1 cellular context compared by ENCODE assay signal in genomic region chr14:31994391-31995033, GRCh38.
TF ChIP-seq lines count a peak whose summit lies in the region.

No MANE protein-coding gene starts in this region.

TF ChIP-seq in GM23338, 12 proteins besides CTCF, POLR2A, EP300 and RAD21 (continued from another document):
- TF ChIP-seq, protein P1, sequence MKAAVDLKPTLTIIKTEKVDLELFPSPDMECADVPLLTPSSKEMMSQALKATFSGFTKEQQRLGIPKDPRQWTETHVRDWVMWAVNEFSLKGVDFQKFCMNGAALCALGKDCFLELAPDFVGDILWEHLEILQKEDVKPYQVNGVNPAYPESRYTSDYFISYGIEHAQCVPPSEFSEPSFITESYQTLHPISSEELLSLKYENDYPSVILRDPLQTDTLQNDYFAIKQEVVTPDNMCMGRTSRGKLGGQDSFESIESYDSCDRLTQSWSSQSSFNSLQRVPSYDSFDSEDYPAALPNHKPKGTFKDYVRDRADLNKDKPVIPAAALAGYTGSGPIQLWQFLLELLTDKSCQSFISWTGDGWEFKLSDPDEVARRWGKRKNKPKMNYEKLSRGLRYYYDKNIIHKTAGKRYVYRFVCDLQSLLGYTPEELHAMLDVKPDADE (IDR thresholded peaks at IDR 0.05) = no peak
- TF ChIP-seq EZH2phosphoT487 (IDR thresholded peaks at IDR 0.05; ENCODE audit: unreplicated experiment) (no peak), ZNF114 (CRISPR knock-in tag; IDR thresholded peaks at IDR 0.05) (no peak), CREB1 (CRISPR knock-in tag; IDR thresholded peaks at IDR 0.05; ENCODE audit: low read depth) (no peak), NANOG (IDR thresholded peaks at IDR 0.05; ENCODE audit: borderline replicate concordance) (no peak), ZNF331 (CRISPR knock-in tag; IDR thresholded peaks at IDR 0.05; ENCODE audit: low read depth) (no peak), POLR2AphosphoS5 (IDR thresholded peaks at IDR 0.05; ENCODE audit: low read depth) (no peak), STAT1 (IDR thresholded peaks at IDR 0.05; ENCODE audit: unreplicated experiment) (no peak), JUNB (IDR thresholded peaks at IDR 0.05; ENCODE audit: unreplicated experiment) (no peak), EZH2 (IDR thresholded peaks at IDR 0.05; ENCODE audit: low read depth, unreplicated experiment) (no peak)
- TF ChIP-seq, protein P2, sequence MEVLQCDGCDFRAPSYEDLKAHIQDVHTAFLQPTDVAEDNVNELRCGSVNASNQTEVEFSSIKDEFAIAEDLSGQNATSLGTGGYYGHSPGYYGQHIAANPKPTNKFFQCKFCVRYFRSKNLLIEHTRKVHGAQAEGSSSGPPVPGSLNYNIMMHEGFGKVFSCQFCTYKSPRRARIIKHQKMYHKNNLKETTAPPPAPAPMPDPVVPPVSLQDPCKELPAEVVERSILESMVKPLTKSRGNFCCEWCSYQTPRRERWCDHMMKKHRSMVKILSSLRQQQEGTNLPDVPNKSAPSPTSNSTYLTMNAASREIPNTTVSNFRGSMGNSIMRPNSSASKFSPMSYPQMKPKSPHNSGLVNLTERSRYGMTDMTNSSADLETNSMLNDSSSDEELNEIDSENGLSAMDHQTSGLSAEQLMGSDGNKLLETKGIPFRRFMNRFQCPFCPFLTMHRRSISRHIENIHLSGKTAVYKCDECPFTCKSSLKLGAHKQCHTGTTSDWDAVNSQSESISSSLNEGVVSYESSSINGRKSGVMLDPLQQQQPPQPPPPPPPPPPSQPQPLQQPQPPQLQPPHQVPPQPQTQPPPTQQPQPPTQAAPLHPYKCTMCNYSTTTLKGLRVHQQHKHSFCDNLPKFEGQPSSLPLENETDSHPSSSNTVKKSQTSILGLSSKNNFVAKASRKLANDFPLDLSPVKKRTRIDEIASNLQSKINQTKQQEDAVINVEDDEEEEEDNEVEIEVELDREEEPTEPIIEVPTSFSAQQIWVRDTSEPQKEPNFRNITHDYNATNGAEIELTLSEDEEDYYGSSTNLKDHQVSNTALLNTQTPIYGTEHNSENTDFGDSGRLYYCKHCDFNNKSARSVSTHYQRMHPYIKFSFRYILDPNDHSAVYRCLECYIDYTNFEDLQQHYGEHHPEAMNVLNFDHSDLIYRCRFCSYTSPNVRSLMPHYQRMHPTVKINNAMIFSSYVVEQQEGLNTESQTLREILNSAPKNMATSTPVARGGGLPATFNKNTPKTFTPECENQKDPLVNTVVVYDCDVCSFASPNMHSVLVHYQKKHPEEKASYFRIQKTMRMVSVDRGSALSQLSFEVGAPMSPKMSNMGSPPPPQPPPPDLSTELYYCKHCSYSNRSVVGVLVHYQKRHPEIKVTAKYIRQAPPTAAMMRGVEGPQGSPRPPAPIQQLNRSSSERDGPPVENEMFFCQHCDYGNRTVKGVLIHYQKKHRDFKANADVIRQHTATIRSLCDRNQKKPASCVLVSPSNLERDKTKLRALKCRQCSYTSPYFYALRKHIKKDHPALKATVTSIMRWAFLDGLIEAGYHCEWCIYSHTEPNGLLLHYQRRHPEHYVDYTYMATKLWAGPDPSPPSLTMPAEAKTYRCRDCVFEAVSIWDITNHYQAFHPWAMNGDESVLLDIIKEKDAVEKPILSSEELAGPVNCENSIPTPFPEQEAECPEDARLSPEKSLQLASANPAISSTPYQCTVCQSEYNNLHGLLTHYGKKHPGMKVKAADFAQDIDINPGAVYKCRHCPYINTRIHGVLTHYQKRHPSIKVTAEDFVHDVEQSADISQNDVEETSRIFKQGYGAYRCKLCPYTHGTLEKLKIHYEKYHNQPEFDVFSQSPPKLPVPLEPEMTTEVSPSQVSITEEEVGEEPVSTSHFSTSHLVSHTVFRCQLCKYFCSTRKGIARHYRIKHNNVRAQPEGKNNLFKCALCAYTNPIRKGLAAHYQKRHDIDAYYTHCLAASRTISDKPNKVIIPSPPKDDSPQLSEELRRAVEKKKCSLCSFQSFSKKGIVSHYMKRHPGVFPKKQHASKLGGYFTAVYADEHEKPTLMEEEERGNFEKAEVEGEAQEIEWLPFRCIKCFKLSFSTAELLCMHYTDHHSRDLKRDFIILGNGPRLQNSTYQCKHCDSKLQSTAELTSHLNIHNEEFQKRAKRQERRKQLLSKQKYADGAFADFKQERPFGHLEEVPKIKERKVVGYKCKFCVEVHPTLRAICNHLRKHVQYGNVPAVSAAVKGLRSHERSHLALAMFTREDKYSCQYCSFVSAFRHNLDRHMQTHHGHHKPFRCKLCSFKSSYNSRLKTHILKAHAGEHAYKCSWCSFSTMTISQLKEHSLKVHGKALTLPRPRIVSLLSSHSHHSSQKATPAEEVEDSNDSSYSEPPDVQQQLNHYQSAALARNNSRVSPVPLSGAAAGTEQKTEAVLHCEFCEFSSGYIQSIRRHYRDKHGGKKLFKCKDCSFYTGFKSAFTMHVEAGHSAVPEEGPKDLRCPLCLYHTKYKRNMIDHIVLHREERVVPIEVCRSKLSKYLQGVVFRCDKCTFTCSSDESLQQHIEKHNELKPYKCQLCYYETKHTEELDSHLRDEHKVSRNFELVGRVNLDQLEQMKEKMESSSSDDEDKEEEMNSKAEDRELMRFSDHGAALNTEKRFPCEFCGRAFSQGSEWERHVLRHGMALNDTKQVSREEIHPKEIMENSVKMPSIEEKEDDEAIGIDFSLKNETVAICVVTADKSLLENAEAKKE (CRISPR knock-in tag; IDR thresholded peaks at IDR 0.05) = no peak
